Comparison of ENCODE assay signal across 8 cellular contexts in the genomic region with DNA sequence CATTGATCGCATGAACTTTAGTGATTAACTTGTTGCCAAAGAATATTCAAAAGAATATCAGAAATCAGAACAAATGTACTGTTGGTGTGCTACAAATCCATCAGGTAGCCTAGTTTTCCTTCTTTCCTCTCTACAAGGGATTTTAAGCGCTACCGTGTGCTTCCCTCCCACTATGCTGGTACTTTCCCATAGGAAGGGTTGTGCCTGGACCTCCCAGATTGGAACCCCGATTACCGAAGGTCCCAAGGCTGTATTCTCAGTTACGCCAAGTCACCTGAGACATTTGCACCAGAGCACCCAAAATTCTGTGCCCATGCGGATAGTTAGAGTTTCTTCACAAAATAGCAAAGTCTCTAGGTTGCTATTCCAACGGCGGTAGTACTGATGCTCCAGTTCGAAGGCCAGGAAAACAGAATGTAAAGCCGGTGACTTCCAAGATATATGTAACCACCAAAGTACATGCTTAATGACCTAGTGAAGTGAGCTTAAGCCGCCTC. TPM values are rescaled to one million over a fixed set of nuclear protein-coding genes. Genes with fewer than 3 reads are reported as not detected.
DNase-seq lines count a peak whose midpoint lies in the region; ATAC-seq lines count a peak whose summit lies in the region.

No MANE protein-coding gene starts in this region.

- POLR2A ChIA-PET in activated CD8-positive, alpha-beta T cell treated with anti-CD3 and anti-CD28 coated beads, Interleukin-2, amount 10 ng/mL, durations not matched to agents 7 days and 5 days (lab: Charles Lee) = interaction anchor here (0.6 to 2.2 kb wide), 15 partner anchors 10 to 238 kb away, joined by 3 to 35 read pairs (median 5); partner anchors contain the start of gene BLOC1S6

- H3K4me1 Mint-ChIP-seq in activated CD8-positive, alpha-beta T cell treated with anti-CD3 and anti-CD28 coated beads, Interleukin-2, amount 10 ng/mL, durations not matched to agents 7 days and 5 days (ENCODE audit: low read depth) = peaks cover 26% of the 10 kb centered on the region
- peaks cover 45% of the 10 kb centered on the region for H3K4me1 Mint-ChIP-seq in stimulated activated naive CD8-positive, alpha-beta T cell treated with anti-CD3 and anti-CD28 coated beads, Interleukin-15, amount 100 ng/mL, for 72 hours

- no peaks in the 10 kb centered on the region for H3K27me3 Mint-ChIP-seq in activated CD8-positive, alpha-beta T cell treated with anti-CD3 and anti-CD28 coated beads, Interleukin-2, amount 10 ng/mL, durations not matched to agents 7 days and 5 days (ENCODE audit: low read depth)
- H3K27me3 Mint-ChIP-seq in stimulated activated naive CD8-positive, alpha-beta T cell treated with anti-CD3 and anti-CD28 coated beads, Interleukin-15, amount 100 ng/mL, for 72 hours = no peaks in the 10 kb centered on the region

- ATAC-seq in HG02870 (IDR thresholded peaks at IDR 0.05; ENCODE audit: unreplicated experiment) = peak; percentile 1
- ATAC-seq in activated CD8-positive, alpha-beta T cell treated with anti-CD3 and anti-CD28 coated beads, Interleukin-2, amount 10 ng/mL, durations not matched to agents 7 days and 5 days = no peak
- peak; percentile 18 for ATAC-seq in stimulated activated naive CD8-positive, alpha-beta T cell treated with anti-CD3 and anti-CD28 coated beads, Interleukin-15, amount 100 ng/mL, for 72 hours
- ATAC-seq in GM21367 (IDR thresholded peaks at IDR 0.05; ENCODE audit: unreplicated experiment) = no peak

- no peaks in the 10 kb centered on the region for H3K4me1 ChIP-seq in ES-I3 (ENCODE audit: insufficient read depth, low read length)
- peaks cover 8% of the 10 kb centered on the region for H3K4me1 ChIP-seq in iPS-18a (ENCODE audit: control insufficient read depth, low read depth, low read length)

- H3K27ac Mint-ChIP-seq in activated CD8-positive, alpha-beta T cell treated with anti-CD3 and anti-CD28 coated beads, Interleukin-2, amount 10 ng/mL, durations not matched to agents 7 days and 5 days = peak overlapping the region; percentile 86
- peak overlapping the region; percentile 91 to 96 for H3K27ac Mint-ChIP-seq in stimulated activated naive CD8-positive, alpha-beta T cell treated with anti-CD3 and anti-CD28 coated beads, Interleukin-15, amount 100 ng/mL, for 72 hours

- no peaks in the 10 kb centered on the region for H3K9me3 Mint-ChIP-seq in activated CD8-positive, alpha-beta T cell treated with anti-CD3 and anti-CD28 coated beads, Interleukin-2, amount 10 ng/mL, durations not matched to agents 7 days and 5 days (ENCODE audit: insufficient read depth)
- no peaks in the 10 kb centered on the region for H3K9me3 Mint-ChIP-seq in stimulated activated naive CD8-positive, alpha-beta T cell treated with anti-CD3 and anti-CD28 coated beads, Interleukin-15, amount 100 ng/mL, for 72 hours

- H3K9me3 ChIP-seq in ES-I3 (ENCODE audit: control insufficient read depth, insufficient read depth, low read length) = no peaks in the 10 kb centered on the region
- no peaks in the 10 kb centered on the region for H3K9me3 ChIP-seq in iPS-18a (ENCODE audit: control insufficient read depth, low read depth, low read length)

- H3K36me3 Mint-ChIP-seq in activated CD8-positive, alpha-beta T cell treated with anti-CD3 and anti-CD28 coated beads, Interleukin-2, amount 10 ng/mL, durations not matched to agents 7 days and 5 days (ENCODE audit: low read depth) = peaks cover 14% of the 10 kb centered on the region

- H3K4me3 ChIP-seq in iPS-18a (ENCODE audit: low read length) = peak overlapping the region; percentile 97

- DNase-seq in activated CD8-positive, alpha-beta T cell treated with anti-CD3 and anti-CD28 coated beads, Interleukin-2, amount 10 ng/mL, durations not matched to agents 7 days and 5 days = no peak
- no peak for DNase-seq in stimulated activated naive CD8-positive, alpha-beta T cell treated with anti-CD3 and anti-CD28 coated beads, Interleukin-15, amount 100 ng/mL, for 72 hours
- DNase-seq in RPMI8226 (no peak), OCI-M2 (lab: John Stamatoyannopoulos, UW; ENCODE audit: unreplicated experiment) (no peak)

- H3K4me3 Mint-ChIP-seq in activated CD8-positive, alpha-beta T cell treated with anti-CD3 and anti-CD28 coated beads, Interleukin-2, amount 10 ng/mL, durations not matched to agents 7 days and 5 days = peak overlapping the region; percentile 97
- peak overlapping the region; percentile 92 to 96 for H3K4me3 Mint-ChIP-seq in stimulated activated naive CD8-positive, alpha-beta T cell treated with anti-CD3 and anti-CD28 coated beads, Interleukin-15, amount 100 ng/mL, for 72 hours

- CTCF ChIA-PET in activated CD8-positive, alpha-beta T cell treated with anti-CD3 and anti-CD28 coated beads, Interleukin-2, amount 10 ng/mL, durations not matched to agents 7 days and 5 days (lab: Charles Lee) = interaction anchor here (0.9 to 7.3 kb wide), 16 partner anchors 8 to 239 kb away, joined by 3 to 82 read pairs (median 6); no protein-coding TSS in a partner anchor

- H3K27me3 ChIP-seq in iPS-18a (ENCODE audit: control insufficient read depth, insufficient read depth, low read length) = no peaks in the 10 kb centered on the region

- H3K36me3 ChIP-seq in ES-I3 (ENCODE audit: insufficient read depth, low read length) (peaks cover 2% of the 10 kb centered on the region; the same call in 1 of the 2 replicates), iPS-18a (ENCODE audit: control insufficient read depth, low read depth, low read length) (peaks cover 14% of the 10 kb centered on the region)

- H3K9ac ChIP-seq in ES-I3 (ENCODE audit: low read depth, low read length) = peak overlapping the region; percentile 99
- peak overlapping the region; percentile 87 for H3K9ac ChIP-seq in iPS-18a (ENCODE audit: low read length)

- H3K27ac ChIP-seq in iPS-18a (ENCODE audit: low read length) = no peak overlapping the region

RNA-seq across cellular contexts. Expression of gene GATM, which starts 23.4 kb away (rescaled TPM):
- 1 to 10 TPM; 1.5 to 1.6 TPM for total RNA-seq in activated CD8-positive, alpha-beta T cell treated with anti-CD3 and anti-CD28 coated beads, Interleukin-2, amount 10 ng/mL, durations not matched to agents 7 days and 5 days

Comparison
In these comparisons a context has a peak if more than half of its experiments do, and no peak if none do; other contexts are left out.
1. ATAC-seq: peak in HG02870 (single experiment) and stimulated activated naive CD8-positive, alpha-beta T cell treated with anti-CD3 and anti-CD28 coated beads, Interleukin-15, amount 100 ng/mL, for 72 hours (single experiment); none in activated CD8-positive, alpha-beta T cell treated with anti-CD3 and anti-CD28 coated beads, Interleukin-2, amount 10 ng/mL, durations not matched to agents 7 days and 5 days (single experiment) and GM21367 (single experiment).